8 cellular contexts compared by ENCODE assay signal in genomic region chr7:73739387-73739767, GRCh38. TPM values are rescaled to one million over a fixed set of nuclear protein-coding genes. Genes with fewer than 3 reads are reported as not detected.
DNase-seq lines count a peak whose midpoint lies in the region; ATAC-seq, FAIRE-seq and TF ChIP-seq lines count a peak whose summit lies in the region.

No MANE protein-coding gene starts in this region.

- peak overlapping the region; percentile 91 for H2AFZ ChIP-seq in keratinocyte (ENCODE audit: control insufficient read depth, low read length)

- H3K9me3 ChIP-seq in keratinocyte (ENCODE audit: control insufficient read depth, low read depth, low read length): no peaks in the 10 kb centered on the region

- DNase-seq in T-helper 1 cell (no peak), keratinocyte (ENCODE audit: low read depth, low spot score) (no peak)
- no peak for DNase-seq in activated T-helper 1 cell treated with anti-CD3 and anti-CD28 coated beads, Interleukin-12 subunit alpha, Interleukin-12 subunit beta, Interleukin-2, Interleukin-4 antibody, amounts not matched to agents 30 ng/mL and 10 ng/mL and 1 ng/mL, durations not matched to agents 14 hours and 24 hours and 36 hours (ENCODE audit: low spot score)

- H3K79me2 ChIP-seq in keratinocyte (ENCODE audit: control insufficient read depth, insufficient read depth, low read length): peaks cover 6% of the 10 kb centered on the region

- H3K4me3 ChIP-seq in keratinocyte (ENCODE audit: control insufficient read depth in 2 of 3, extremely low read depth in 1 of 3, insufficient read depth in 2 of 3, low read depth in 1 of 3, low read length in 3 of 3): peak overlapping the region; percentile 82 to 87 (median 83)

- dilution Hi-C loops in keratinocyte (cut with MboI; ENCODE audit: extremely low pct_ligation_motif_present, low sequenced_read_pairs): no loop called here

- H3K27ac Mint-ChIP-seq in T-helper 1 cell treated with Interleukin-12 subunit alpha and Interleukin-12 subunit beta and Interleukin-4 antibody, amounts not matched to agents 30 μg/mL and 1 μg/mL, for 36 hours: peak overlapping the region; percentile 74
- peak overlapping the region; percentile 79 for H3K27ac Mint-ChIP-seq in activated T-helper 1 cell treated with anti-CD3 and anti-CD28 coated beads, Interleukin-12 subunit alpha, Interleukin-12 subunit beta, Interleukin-2, Interleukin-4 antibody, amounts not matched to agents 30 ng/mL and 10 ng/mL and 1 ng/mL, durations not matched to agents 14 hours and 24 hours and 36 hours

- ATAC-seq in HG02884 (IDR thresholded peaks at IDR 0.05; ENCODE audit: unreplicated experiment) (no peak), GM21515 (IDR thresholded peaks at IDR 0.05; ENCODE audit: unreplicated experiment) (no peak), HG02759 (IDR thresholded peaks at IDR 0.05; ENCODE audit: unreplicated experiment) (no peak)

- H3K27me3 ChIP-seq in keratinocyte (ENCODE audit: control insufficient read depth, extremely low read depth, insufficient read depth, low read length): no peaks in the 10 kb centered on the region

- peaks cover 3% of the 10 kb centered on the region for H3K36me3 Mint-ChIP-seq in T-helper 1 cell treated with Interleukin-12 subunit alpha and Interleukin-12 subunit beta and Interleukin-4 antibody, amounts not matched to agents 30 μg/mL and 1 μg/mL, for 36 hours (ENCODE audit: low read depth)
- H3K36me3 Mint-ChIP-seq in activated T-helper 1 cell treated with anti-CD3 and anti-CD28 coated beads, Interleukin-12 subunit alpha, Interleukin-12 subunit beta, Interleukin-2, Interleukin-4 antibody, amounts not matched to agents 30 ng/mL and 10 ng/mL and 1 ng/mL, durations not matched to agents 14 hours and 24 hours and 36 hours (ENCODE audit: low read depth): no peaks in the 10 kb centered on the region

- peaks cover 20% of the 10 kb centered on the region for H3K4me1 ChIP-seq in keratinocyte (ENCODE audit: control insufficient read depth, extremely low read depth, insufficient read depth, low read length)

- H3K9me1 ChIP-seq in keratinocyte (ENCODE audit: control insufficient read depth, extremely low read depth, insufficient read depth, low read length): no peaks in the 10 kb centered on the region

- no peaks in the 10 kb centered on the region for H3K27me3 Mint-ChIP-seq in T-helper 1 cell treated with Interleukin-12 subunit alpha and Interleukin-12 subunit beta and Interleukin-4 antibody, amounts not matched to agents 30 μg/mL and 1 μg/mL, for 36 hours (ENCODE audit: low read depth)
- H3K27me3 Mint-ChIP-seq in activated T-helper 1 cell treated with anti-CD3 and anti-CD28 coated beads, Interleukin-12 subunit alpha, Interleukin-12 subunit beta, Interleukin-2, Interleukin-4 antibody, amounts not matched to agents 30 ng/mL and 10 ng/mL and 1 ng/mL, durations not matched to agents 14 hours and 24 hours and 36 hours (ENCODE audit: insufficient read depth): peaks cover 3% of the 10 kb centered on the region

- peak overlapping the region; percentile 95 for H3K4me3 Mint-ChIP-seq in T-helper 1 cell treated with Interleukin-12 subunit alpha and Interleukin-12 subunit beta and Interleukin-4 antibody, amounts not matched to agents 30 μg/mL and 1 μg/mL, for 36 hours
- peak overlapping the region; percentile 94 for H3K4me3 Mint-ChIP-seq in activated T-helper 1 cell treated with anti-CD3 and anti-CD28 coated beads, Interleukin-12 subunit alpha, Interleukin-12 subunit beta, Interleukin-2, Interleukin-4 antibody, amounts not matched to agents 30 ng/mL and 10 ng/mL and 1 ng/mL, durations not matched to agents 14 hours and 24 hours and 36 hours

- peaks cover 2% of the 10 kb centered on the region for H4K20me1 ChIP-seq in keratinocyte (ENCODE audit: control insufficient read depth, extremely low read depth, insufficient read depth, low read length)

- peaks cover 15% of the 10 kb centered on the region for H3K4me1 Mint-ChIP-seq in T-helper 1 cell treated with Interleukin-12 subunit alpha and Interleukin-12 subunit beta and Interleukin-4 antibody, amounts not matched to agents 30 μg/mL and 1 μg/mL, for 36 hours (ENCODE audit: low read depth)
- H3K4me1 Mint-ChIP-seq in activated T-helper 1 cell treated with anti-CD3 and anti-CD28 coated beads, Interleukin-12 subunit alpha, Interleukin-12 subunit beta, Interleukin-2, Interleukin-4 antibody, amounts not matched to agents 30 ng/mL and 10 ng/mL and 1 ng/mL, durations not matched to agents 14 hours and 24 hours and 36 hours (ENCODE audit: low read depth): peaks cover 13% of the 10 kb centered on the region

- intact Hi-C loops in activated T-helper 1 cell treated with anti-CD3 and anti-CD28 coated beads, Interleukin-12 subunit alpha, Interleukin-12 subunit beta, Interleukin-2, Interleukin-4 antibody, amounts not matched to agents 30 ng/mL and 10 ng/mL and 1 ng/mL, durations not matched to agents 14 hours and 24 hours and 36 hours (cut with micrococcal nuclease): loop anchor here (2.0 to 10.0 kb wide), 5 partner anchors 103 to 1999 kb away; partner anchors contain the start of genes FZD9, HIP1, LIMK1 and METTL27

- H3K36me3 ChIP-seq in keratinocyte (ENCODE audit: control insufficient read depth in 2 of 2, extremely low read depth in 1 of 2, insufficient read depth in 2 of 2, low read length in 2 of 2): peaks cover 5 to 10% of the 10 kb centered on the region in 2 experiments

- no peak for FAIRE-seq in keratinocyte (lab: Jason Lieb, UNC)

- H3K9me3 Mint-ChIP-seq in T-helper 1 cell treated with Interleukin-12 subunit alpha and Interleukin-12 subunit beta and Interleukin-4 antibody, amounts not matched to agents 30 μg/mL and 1 μg/mL, for 36 hours: no peaks in the 10 kb centered on the region
- no peaks in the 10 kb centered on the region for H3K9me3 Mint-ChIP-seq in activated T-helper 1 cell treated with anti-CD3 and anti-CD28 coated beads, Interleukin-12 subunit alpha, Interleukin-12 subunit beta, Interleukin-2, Interleukin-4 antibody, amounts not matched to agents 30 ng/mL and 10 ng/mL and 1 ng/mL, durations not matched to agents 14 hours and 24 hours and 36 hours

- TF ChIP-seq CTCF in keratinocyte (optimal IDR thresholded peaks at IDR 0.05 in 1 of 3, IDR thresholded peaks at IDR 0.05 in 1 of 3, conservative IDR thresholded peaks at IDR 0.05 in 1 of 3; ENCODE audit: extremely low read depth in 1 of 3, insufficient read depth in 2 of 3, low read length in 3 of 3): no peak

- H3K4me2 ChIP-seq in keratinocyte (ENCODE audit: control insufficient read depth, extremely low read depth, insufficient read depth, low read depth, low read length): peak overlapping the region; percentile 97

- H3K9ac ChIP-seq in keratinocyte (ENCODE audit: control insufficient read depth, extremely low read depth, insufficient read depth, low read length): peak overlapping the region; percentile 91

- H3K27ac ChIP-seq in keratinocyte (ENCODE audit: control insufficient read depth, insufficient read depth, low read length): peak overlapping the region; percentile 78
- H3K27ac ChIP-seq in temporal lobe (ENCODE audit: low read depth, low read length): peak overlapping the region; percentile 87

RNA-seq across cellular contexts. Expression of gene ABHD11, which starts 0.8 kb away (rescaled TPM):
- total RNA-seq in activated T-helper 1 cell treated with anti-CD3 and anti-CD28 coated beads, Interleukin-12 subunit alpha, Interleukin-12 subunit beta, Interleukin-2, Interleukin-4 antibody, amounts not matched to agents 30 ng/mL and 10 ng/mL and 1 ng/mL, durations not matched to agents 14 hours and 24 hours and 36 hours: 18.9 and 24.3 TPM in 2 replicates
- polyA plus RNA-seq in keratinocyte: 11.3 to 15.2 TPM (median 11.5 TPM) in 3 replicates
- 2.2 TPM for polyA plus RNA-seq in keratinocyte (2011; ENCODE audit: low read depth)
- 8.3 and 11.7 TPM in 2 replicates for polyA plus RNA-seq in keratinocyte (2011; cell fraction: cytosol; rRNA removed)
- 9.6 and 10.1 TPM in 2 replicates for polyA plus RNA-seq in keratinocyte (2011; cell fraction: nucleus; rRNA removed)
- polyA plus RNA-seq in keratinocyte (2012; ENCODE audit: low replicate concordance): 6.1 and 13.7 TPM in 2 replicates
- polyA minus RNA-seq in keratinocyte: 5.4 to 26.4 TPM (median 6.7 TPM) in 3 replicates
- polyA minus RNA-seq in keratinocyte (2011; cell fraction: cytosol; rRNA and poly(A)+ RNA removed): 3.8 TPM
- 4.7 and 4.8 TPM in 2 replicates for polyA minus RNA-seq in keratinocyte (2011; cell fraction: nucleus; rRNA and poly(A)+ RNA removed)
- 5.7 TPM for total RNA-seq in temporal lobe

RNA-seq across cellular contexts. Expression of gene STX1A, which starts 19.9 kb away (rescaled TPM):
- total RNA-seq in activated T-helper 1 cell treated with anti-CD3 and anti-CD28 coated beads, Interleukin-12 subunit alpha, Interleukin-12 subunit beta, Interleukin-2, Interleukin-4 antibody, amounts not matched to agents 30 ng/mL and 10 ng/mL and 1 ng/mL, durations not matched to agents 14 hours and 24 hours and 36 hours: 24.9 and 26.7 TPM in 2 replicates
- 19.4 to 37.9 TPM (median 22.4 TPM) in 3 replicates for polyA plus RNA-seq in keratinocyte
- polyA plus RNA-seq in keratinocyte (2011; ENCODE audit: low read depth): 13.7 TPM
- 20.3 and 26.6 TPM in 2 replicates for polyA plus RNA-seq in keratinocyte (2011; cell fraction: cytosol; rRNA removed)
- 61.8 and 66.1 TPM in 2 replicates for polyA plus RNA-seq in keratinocyte (2011; cell fraction: nucleus; rRNA removed)
- 14.0 and 27.5 TPM in 2 replicates for polyA plus RNA-seq in keratinocyte (2012; ENCODE audit: low replicate concordance)
- 16.7 to 32.9 TPM (median 25.1 TPM) in 3 replicates for polyA minus RNA-seq in keratinocyte
- polyA minus RNA-seq in keratinocyte (2011; cell fraction: cytosol; rRNA and poly(A)+ RNA removed): 15.7 TPM
- 22.9 and 31.3 TPM in 2 replicates for polyA minus RNA-seq in keratinocyte (2011; cell fraction: nucleus; rRNA and poly(A)+ RNA removed)
- total RNA-seq in temporal lobe: 64.4 TPM

RNA-seq across cellular contexts. Expression of gene CLDN3, which starts 30.7 kb away (rescaled TPM):
- total RNA-seq in activated T-helper 1 cell treated with anti-CD3 and anti-CD28 coated beads, Interleukin-12 subunit alpha, Interleukin-12 subunit beta, Interleukin-2, Interleukin-4 antibody, amounts not matched to agents 30 ng/mL and 10 ng/mL and 1 ng/mL, durations not matched to agents 14 hours and 24 hours and 36 hours: not detected in 2 replicates
- not detected in 3 replicates for polyA plus RNA-seq in keratinocyte
- polyA plus RNA-seq in keratinocyte (2011; ENCODE audit: low read depth): not detected
- polyA plus RNA-seq in keratinocyte (2011; cell fraction: cytosol; rRNA removed): not detected in 2 replicates
- polyA plus RNA-seq in keratinocyte (2011; cell fraction: nucleus; rRNA removed): not detected in 2 replicates
- polyA plus RNA-seq in keratinocyte (2012; ENCODE audit: low replicate concordance): 0.47 TPM in 1 of 2 replicates, not detected in the other
- not detected in 3 replicates for polyA minus RNA-seq in keratinocyte
- polyA minus RNA-seq in keratinocyte (2011; cell fraction: cytosol; rRNA and poly(A)+ RNA removed): not detected
- polyA minus RNA-seq in keratinocyte (2011; cell fraction: nucleus; rRNA and poly(A)+ RNA removed): not detected in 2 replicates
- total RNA-seq in temporal lobe: not detected

RNA-seq across cellular contexts. Expression of gene BUD23, which starts 56.0 kb away (rescaled TPM):
- total RNA-seq in activated T-helper 1 cell treated with anti-CD3 and anti-CD28 coated beads, Interleukin-12 subunit alpha, Interleukin-12 subunit beta, Interleukin-2, Interleukin-4 antibody, amounts not matched to agents 30 ng/mL and 10 ng/mL and 1 ng/mL, durations not matched to agents 14 hours and 24 hours and 36 hours: 128 and 138 TPM in 2 replicates
- 47.1 to 87.5 TPM (median 72.0 TPM) in 3 replicates for polyA plus RNA-seq in keratinocyte
- 41.9 TPM for polyA plus RNA-seq in keratinocyte (2011; ENCODE audit: low read depth)
- 39.9 and 52.0 TPM in 2 replicates for polyA plus RNA-seq in keratinocyte (2011; cell fraction: cytosol; rRNA removed)
- polyA plus RNA-seq in keratinocyte (2011; cell fraction: nucleus; rRNA removed): 71.4 and 78.1 TPM in 2 replicates
- polyA plus RNA-seq in keratinocyte (2012; ENCODE audit: low replicate concordance): 64.5 and 73.8 TPM in 2 replicates
- 39.4 to 42.6 TPM (median 41.9 TPM) in 3 replicates for polyA minus RNA-seq in keratinocyte
- 35.3 TPM for polyA minus RNA-seq in keratinocyte (2011; cell fraction: cytosol; rRNA and poly(A)+ RNA removed)
- polyA minus RNA-seq in keratinocyte (2011; cell fraction: nucleus; rRNA and poly(A)+ RNA removed): 12.9 and 16.9 TPM in 2 replicates
- 20.9 TPM for total RNA-seq in temporal lobe

RNA-seq across cellular contexts. Expression of gene DNAJC30, which starts 56.1 kb away (rescaled TPM):
- 11.2 and 11.6 TPM in 2 replicates for total RNA-seq in activated T-helper 1 cell treated with anti-CD3 and anti-CD28 coated beads, Interleukin-12 subunit alpha, Interleukin-12 subunit beta, Interleukin-2, Interleukin-4 antibody, amounts not matched to agents 30 ng/mL and 10 ng/mL and 1 ng/mL, durations not matched to agents 14 hours and 24 hours and 36 hours
- 4.9 to 5.7 TPM (median 5.0 TPM) in 3 replicates for polyA plus RNA-seq in keratinocyte
- 1.4 TPM for polyA plus RNA-seq in keratinocyte (2011; ENCODE audit: low read depth)
- polyA plus RNA-seq in keratinocyte (2011; cell fraction: cytosol; rRNA removed): 4.3 and 6.8 TPM in 2 replicates
- polyA plus RNA-seq in keratinocyte (2011; cell fraction: nucleus; rRNA removed): 4.4 and 5.8 TPM in 2 replicates
- polyA plus RNA-seq in keratinocyte (2012; ENCODE audit: low replicate concordance): 3.1 and 6.8 TPM in 2 replicates
- polyA minus RNA-seq in keratinocyte: 2.6 to 5.7 TPM (median 3.3 TPM) in 3 replicates
- polyA minus RNA-seq in keratinocyte (2011; cell fraction: cytosol; rRNA and poly(A)+ RNA removed): 5.9 TPM
- 2.0 and 2.7 TPM in 2 replicates for polyA minus RNA-seq in keratinocyte (2011; cell fraction: nucleus; rRNA and poly(A)+ RNA removed)
- total RNA-seq in temporal lobe: 2.2 TPM
